In genomic region chrX:153736871-153737441, GRCh38 we compare ENCODE assay signal across 18 cellular contexts. TPM values are rescaled to one million over a fixed set of nuclear protein-coding genes. Genes with fewer than 3 reads are reported as not detected.
"Had no signal": no experiment of that assay in that cellular context is flagged by ENCODE, and none has a peak within 500 bp of the region (broad histone marks: within the 10 kb centered on the region; RNA-seq: fewer than 3 reads in every experiment).

No MANE protein-coding gene starts in this region.

- H3K4me1 ChIP-seq: parathyroid adenoma, right lobe of liver, upper lobe of right lung had no signal

- H3K27me3 ChIP-seq: brain microvascular endothelial cell, neutrophil, right lobe of liver, upper lobe of right lung had no signal

- H3K9ac ChIP-seq: parathyroid adenoma had no signal

- H2AFZ ChIP-seq: parathyroid adenoma had no signal

- H3K27ac ChIP-seq: brain microvascular endothelial cell, dorsolateral prefrontal cortex, neutrophil, parathyroid adenoma, right lobe of liver, upper lobe of right lung had no signal

- ATAC-seq: activated T-cell treated with anti-CD3 and anti-CD28 coated beads, Interleukin-2, amount 50 U/mL, for 4 hours; natural killer cell treated with Interleukin-12 subunit alpha and Interleukin-12 subunit beta and Interleukin-15 and Interleukin-18, amount 100 ng/mL, for 72 hours; right lobe of liver; stimulated activated naive B cell treated with anti-CD40 and anti-IgM and Interleukin-4, amounts not matched to agents 10 μg/mL and 1 μg/mL and 100 μg/mL, for 72 hours; upper lobe of right lung had no signal

- H3K79me2 ChIP-seq: parathyroid adenoma had no signal

- H3K4me2 ChIP-seq: smooth muscle cell had no signal

- FAIRE-seq: colon had no signal

- H3K36me3 ChIP-seq: brain microvascular endothelial cell, upper lobe of right lung had no signal

- H3K9me3 ChIP-seq: neutrophil, right lobe of liver, upper lobe of right lung had no signal

- DNase-seq: activated CD4-positive, alpha-beta memory T cell treated with anti-CD3 and anti-CD28 coated beads, Interleukin-2, amount 10 ng/mL, durations not matched to agents 7 days and 5 days; activated CD4-positive, alpha-beta T cell treated with anti-CD3 and anti-CD28 coated beads for 48 hours; activated CD4-positive, CD25-positive, alpha-beta regulatory T cell; activated naive CD4-positive, alpha-beta T cell treated with anti-CD3 and anti-CD28 coated beads for 36 hours; activated T-cell treated with anti-CD3 and anti-CD28 coated beads, Interleukin-2, amount 50 U/mL, for 4 hours; brain microvascular endothelial cell; central memory CD4-positive, alpha-beta T cell; dorsolateral prefrontal cortex; mesenchymal stem cell; stimulated activated CD4-positive, alpha-beta T cell treated with anti-CD3 and anti-CD28 coated beads, Interleukin-4, amount 100 ng/mL, for 4 hours; stimulated activated naive B cell treated with anti-CD40 and anti-IgM and Interleukin-4, amounts not matched to agents 10 μg/mL and 1 μg/mL and 100 μg/mL, for 72 hours; upper lobe of right lung had no signal

- H3K4me3 ChIP-seq: dorsolateral prefrontal cortex, right lobe of liver, smooth muscle cell, upper lobe of right lung had no signal

RNA-seq across cellular contexts. Expression of gene SRPK3, which starts 43.9 kb away (rescaled TPM):
- total RNA-seq: activated CD4-positive, alpha-beta memory T cell treated with anti-CD3 and anti-CD28 coated beads, Interleukin-2, amount 10 ng/mL, durations not matched to agents 7 days and 5 days; activated naive CD4-positive, alpha-beta T cell treated with anti-CD3 and anti-CD28 coated beads for 36 hours; activated T-cell treated with anti-CD3 and anti-CD28 coated beads, Interleukin-2, amount 50 U/mL, for 4 hours; natural killer cell treated with Interleukin-12 subunit alpha and Interleukin-12 subunit beta and Interleukin-15 and Interleukin-18, amount 100 ng/mL, for 72 hours; right lobe of liver; smooth muscle cell; upper lobe of right lung had no signal
